ENCODE assay signal across 8 cellular contexts in the genomic region with DNA sequence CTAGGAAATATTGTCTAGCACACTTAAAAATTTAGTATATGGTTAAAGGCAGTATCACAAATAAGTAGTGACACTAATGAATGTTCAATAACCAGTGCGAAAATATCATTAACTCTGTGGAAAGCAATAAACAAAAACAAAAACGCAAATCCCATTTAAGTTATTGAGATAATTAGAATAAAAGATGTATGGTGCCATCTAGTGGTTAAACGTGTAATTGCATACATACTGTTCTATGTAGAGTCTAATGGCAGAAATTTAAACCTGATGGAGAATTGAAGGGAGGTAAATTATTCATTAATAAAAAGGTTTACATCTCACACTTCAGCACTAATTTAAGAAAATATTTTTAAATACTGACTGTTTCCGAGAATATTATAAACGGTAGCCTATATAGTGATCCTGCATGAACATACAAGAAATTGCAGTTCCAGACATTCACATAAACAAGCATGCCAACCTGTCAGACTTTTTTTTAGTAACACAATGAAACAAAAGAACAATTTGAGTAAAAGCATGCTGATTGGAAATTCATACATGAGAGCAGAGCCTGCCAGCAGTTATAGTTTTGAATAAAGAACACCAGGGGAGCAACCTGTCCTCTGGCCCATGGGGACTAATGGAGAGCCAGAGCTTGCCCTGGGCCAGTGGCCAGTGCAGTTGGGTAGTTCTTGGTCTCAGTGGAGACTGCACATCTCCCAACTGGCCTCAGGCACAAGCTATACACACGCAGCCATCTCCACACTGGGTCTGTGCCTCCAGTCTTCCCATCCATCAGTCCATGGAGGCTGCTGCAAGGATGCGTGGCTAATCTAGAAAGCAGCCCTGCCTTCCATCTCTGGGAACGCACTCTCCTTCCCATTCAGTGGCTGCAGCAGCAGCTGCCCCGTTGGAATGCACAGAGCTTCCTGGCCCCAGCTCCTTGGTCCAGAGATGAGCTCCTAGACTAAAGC. TPM values are rescaled to one million over a fixed set of nuclear protein-coding genes. Genes with fewer than 3 reads are reported as not detected.
DNase-seq lines count a peak whose midpoint lies in the region; FAIRE-seq and TF ChIP-seq lines count a peak whose summit lies in the region.

No MANE protein-coding gene starts in this region.

- H4K20me1 ChIP-seq in osteoblast (ENCODE audit: insufficient read depth, low read length) = no peaks in the 10 kb centered on the region

- no peaks in the 10 kb centered on the region for H3K79me2 ChIP-seq in osteoblast (ENCODE audit: insufficient read depth, low read length)

- H3K27me3 ChIP-seq in osteoblast (ENCODE audit: insufficient read depth, low read length) = peaks cover 10% of the 10 kb centered on the region

- no peak overlapping the region for H2AFZ ChIP-seq in osteoblast (ENCODE audit: low read length)

- TF ChIP-seq CTCF in fibroblast of mammary gland (conservative IDR thresholded peaks at IDR 0.05; ENCODE audit: control insufficient read depth, insufficient read depth, low read depth, low read length) (peak; percentile 57), osteoblast (IDR thresholded peaks at IDR 0.05; ENCODE audit: extremely low read depth, low read depth, low read length) (peak; percentile 72)

- peak; percentile 61 for DNase-seq in COLO829 (ENCODE audit: low spot score)
- no peak for DNase-seq in GM19239 (ENCODE audit: insufficient read length, low spot score)
- DNase-seq in NAMALWA (ENCODE audit: low spot score) = peak; percentile 82
- peak; percentile 48 for DNase-seq in SKM-1 treated with dmso at 0.1 percent for 144 hours (lab: John Stamatoyannopoulos, UW; ENCODE audit: unreplicated experiment)
- peak; percentile 79 for DNase-seq in fibroblast of mammary gland (ENCODE audit: low read depth)
- DNase-seq in osteoblast (ENCODE audit: insufficient read length, low spot score, missing footprints) = no peak
- DNase-seq in stimulated activated CD4-positive, alpha-beta T cell treated with anti-CD3 and anti-CD28 coated beads, Interleukin-2, amount 100 ng/mL, for 48 hours = no peak
- no peak for DNase-seq in iPS-NIHi7 (ENCODE audit: extremely low spot score)

- H3K36me3 ChIP-seq in osteoblast (ENCODE audit: insufficient read depth, low read length) = no peaks in the 10 kb centered on the region

- no peak overlapping the region for H3K27ac ChIP-seq in osteoblast (ENCODE audit: low read depth, low read length)

- H3K4me1 ChIP-seq in osteoblast (ENCODE audit: insufficient read depth, low read length) = peaks cover 4% of the 10 kb centered on the region

- no peaks in the 10 kb centered on the region for H3K9me3 ChIP-seq in osteoblast (ENCODE audit: low read depth, low read length)

- peak; percentile 86 for FAIRE-seq in GM19239 (lab: Jason Lieb, UNC)

- no peak overlapping the region for H3K4me3 ChIP-seq in fibroblast of mammary gland (ENCODE audit: control insufficient read depth, low read depth, low read length)
- H3K4me3 ChIP-seq in osteoblast (ENCODE audit: insufficient read depth, low read length) = no peak overlapping the region

- H3K4me2 ChIP-seq in osteoblast (ENCODE audit: insufficient read depth, low read length) = no peak overlapping the region

RNA-seq across cellular contexts. Expression of gene GCG, which starts 28.0 kb away (rescaled TPM):
- total RNA-seq in osteoblast = not detected in 2 replicates

RNA-seq across cellular contexts. Expression of gene DPP4, which starts 50.1 kb away (rescaled TPM):
- 192 and 256 TPM in 2 replicates for total RNA-seq in osteoblast

Comparison
In these comparisons a context has a peak if more than half of its experiments do, and no peak if none do; other contexts are left out.
1. DNase-seq: peak in COLO829 (single experiment), NAMALWA (single experiment), SKM-1 treated with dmso at 0.1 percent for 144 hours (single experiment) and fibroblast of mammary gland (single experiment); none in GM19239 (single experiment), osteoblast (single experiment), stimulated activated CD4-positive, alpha-beta T cell treated with anti-CD3 and anti-CD28 coated beads, Interleukin-2, amount 100 ng/mL, for 48 hours (0 of 2) and iPS-NIHi7 (single experiment).